Comparison of ENCODE assay signal across 8 cellular contexts in genomic region chr3:53881691-53882593, GRCh38. TPM values are rescaled to one million over a fixed set of nuclear protein-coding genes. Genes with fewer than 3 reads are reported as not detected.
A peak's percentile ranks its signal among the peaks of the same experiment; 100 is the strongest.
DNase-seq lines count a peak whose midpoint lies in the region; ATAC-seq and TF ChIP-seq lines count a peak whose summit lies in the region.

Gene ACTR8 (minus strand): TSS chr3:53882152. CDS start chr3:53882101, 51 bp downstream.

- peak; percentile 2 for TF ChIP-seq CTCF in foreskin fibroblast (IDR thresholded peaks at IDR 0.05; ENCODE audit: low read depth, low read length)
- peak; percentile 50 for TF ChIP-seq CTCF in neural crest cell (conservative IDR thresholded peaks at IDR 0.05)
- TF ChIP-seq CTCF in stomach (IDR thresholded peaks at IDR 0.05): peak in 1 of 7 experiments; percentile 3

- H3K4me1 ChIP-seq in stomach: peaks cover 12 to 21% (median 17%) of the 10 kb centered on the region in 4 donors

- TF ChIP-seq EP300 in stomach (IDR thresholded peaks at IDR 0.05): no peak

- no peaks in the 10 kb centered on the region for H3K27me3 Mint-ChIP-seq in neural crest cell (ENCODE audit: low read depth)

- ATAC-seq in GM21737 (IDR thresholded peaks at IDR 0.05; ENCODE audit: unreplicated experiment): peak; percentile 73

- H3K36me3 Mint-ChIP-seq in neural crest cell (ENCODE audit: low read depth): peaks cover 7% of the 10 kb centered on the region

- intact Hi-C loops in stomach (cut with DNase I; ENCODE audit: low total_unique reads): no loop called here

- H3K4me3 ChIP-seq in foreskin fibroblast (ENCODE audit: low read depth in 1 of 2, low read length in 2 of 2) (peak within 1 kb of the TSS; percentile 88 to 96), stomach (peak within 1 kb of the TSS; percentile 78 to 89 (median 82))

- peak within 1 kb of the TSS; percentile 94 for H3K4me3 Mint-ChIP-seq in neural crest cell

- H3K27me3 ChIP-seq in stomach: no peaks in the 10 kb centered on the region

- H3K27ac ChIP-seq in KOPT-K1 (ENCODE audit: low read depth, low read length, poor library complexity, severe bottlenecking) (peak within 1 kb of the TSS; percentile 90), stomach (peak within 1 kb of the TSS; percentile 69 to 90 (median 87))

- peaks cover 27% of the 10 kb centered on the region for H3K4me1 Mint-ChIP-seq in neural crest cell

- TF ChIP-seq POLR2A in stomach (IDR thresholded peaks at IDR 0.05): peak in 1 of 4 donors; percentile 40

- peak within 1 kb of the TSS; percentile 95 for H3K27ac Mint-ChIP-seq in neural crest cell (ENCODE audit: unreplicated experiment)

- WGBS in stomach, 5 donors: 1 to 2% (median 2%) methylated on average over 44 to 65 of the region's 65 CpGs

- DNase-seq in Daoy (ENCODE audit: low read depth) (peak; percentile 83), SIG-M5 (lab: John Stamatoyannopoulos, UW) (peak; percentile 26), activated gamma-delta T cell (lab: John Stamatoyannopoulos, UW) (peak; percentile 79), foreskin fibroblast (peak; percentile 80 to 94), neural crest cell (ENCODE audit: low read depth, low spot score) (peak; percentile 86), stomach (peak; percentile 85)

- H3K9me3 ChIP-seq in KOPT-K1 (ENCODE audit: insufficient read depth, low read length, poor library complexity, severe bottlenecking): no peaks in the 10 kb centered on the region
- no peaks in the 10 kb centered on the region for H3K9me3 ChIP-seq in stomach

- no peaks in the 10 kb centered on the region for H3K9me3 Mint-ChIP-seq in neural crest cell

- H3K36me3 ChIP-seq in KOPT-K1 (ENCODE audit: insufficient read depth, low read length): peaks cover 71% of the 10 kb centered on the region
- H3K36me3 ChIP-seq in stomach: peaks cover 40 to 70% (median 68%) of the 10 kb centered on the region in 4 donors

RNA-seq across cellular contexts. Expression of gene ACTR8, which starts in this region (rescaled TPM):
- total RNA-seq in Daoy (2014; rRNA removed; shearing (Covaris generic)): 27.1 and 38.9 TPM in 2 replicates
- total RNA-seq in neural crest cell (49.9 and 52.6 TPM in 2 replicates), stomach (100 to 1,000 TPM in 1 of 5 donors, 10 to 100 TPM in 4; 12.5 to 171 (median 25.5) TPM)
- polyA plus RNA-seq in stomach: 1 to 10 TPM; 6.7 to 9.6 (median 8.3) TPM

Comparison
In these comparisons a context has a peak if more than half of its experiments do, and no peak if none do; other contexts are left out.
1. Peak in every context shown above with its lines: DNase-seq, ATAC-seq, H3K4me3 ChIP-seq and H3K27ac ChIP-seq.
2. DNase-seq: peak in every context shown above with its lines; median percentile 87 in foreskin fibroblast; 86 in neural crest cell; 85 in stomach; 83 in Daoy; 79 in activated gamma-delta T cell; 26 in SIG-M5.